8 cellular contexts compared by ENCODE assay signal in the genomic region with DNA sequence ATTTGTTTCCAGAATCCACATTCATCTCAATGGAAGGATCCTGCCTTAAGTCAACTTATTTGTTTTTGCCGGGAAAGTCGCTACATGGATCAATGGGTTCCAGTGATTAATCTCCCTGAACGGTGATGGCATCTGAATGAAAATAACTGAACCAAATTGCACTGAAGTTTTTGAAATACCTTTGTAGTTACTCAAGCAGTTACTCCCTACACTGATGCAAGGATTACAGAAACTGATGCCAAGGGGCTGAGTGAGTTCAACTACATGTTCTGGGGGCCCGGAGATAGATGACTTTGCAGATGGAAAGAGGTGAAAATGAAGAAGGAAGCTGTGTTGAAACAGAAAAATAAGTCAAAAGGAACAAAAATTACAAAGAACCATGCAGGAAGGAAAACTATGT. TPM values are rescaled to one million over a fixed set of nuclear protein-coding genes. Genes with fewer than 3 reads are reported as not detected.
DNase-seq lines count a peak whose midpoint lies in the region; ATAC-seq and TF ChIP-seq lines count a peak whose summit lies in the region.
"Had no signal": no experiment of that assay in that cellular context is flagged by ENCODE, and none has a peak within 500 bp of the region (broad histone marks: within the 10 kb centered on the region; RNA-seq: fewer than 3 reads in every experiment).

No MANE protein-coding gene starts in this region.

- no peak for TF ChIP-seq CTCF in OCI-LY1 (IDR thresholded peaks at IDR 0.05; ENCODE audit: low read length)
- no peak for TF ChIP-seq CTCF in gastrocnemius medialis (IDR thresholded peaks at IDR 0.05 in 4 of 5, conservative IDR thresholded peaks at IDR 0.05 in 1 of 5)

- H4K20me1 ChIP-seq in GM23248 (ENCODE audit: insufficient read depth) (no peaks in the 10 kb centered on the region), OCI-LY1 (ENCODE audit: insufficient read depth, low read length) (no peaks in the 10 kb centered on the region)

- peak overlapping the region; percentile 97 for H3K27ac ChIP-seq in GM23248
- H3K27ac ChIP-seq in OCI-LY1 (ENCODE audit: low read depth, low read length, poor library complexity, severe bottlenecking), result peak overlapping the region; percentile 82
- peak overlapping the region; percentile 97 to 99 (median 98) for H3K27ac ChIP-seq in gastrocnemius medialis

- H3K4me3 ChIP-seq in GM23248 (peak overlapping the region; percentile 96), OCI-LY1 (ENCODE audit: low read depth, low read length, poor library complexity, severe bottlenecking) (peak overlapping the region; percentile 91), gastrocnemius medialis (peak overlapping the region in 3 of 4 donors; percentile 50 to 88 (median 75))

- TF ChIP-seq POLR2A in gastrocnemius medialis (IDR thresholded peaks at IDR 0.05), result no peak

- peak overlapping the region; percentile 96 for H3K9ac ChIP-seq in GM23248
- H3K9ac ChIP-seq in OCI-LY1 (ENCODE audit: low read length), result peak overlapping the region; percentile 97; the same call in 1 of the 2 replicates

- H3K4me2 ChIP-seq in GM23248 (ENCODE audit: unreplicated experiment), result peak overlapping the region; percentile 96
- H3K4me2 ChIP-seq in OCI-LY1 (ENCODE audit: low read length), result peak overlapping the region; percentile 86

- peak; percentile 84 for DNase-seq in GM23248
- DNase-seq in dermis blood vessel endothelial cell, result peak; percentile 37
- DNase-seq in gastrocnemius medialis, result no peak
- DNase-seq in sciatic nerve (ENCODE audit: low spot score), result no peak
- no peak for DNase-seq in DMS153 treated with DMSO at 0.1 percent for 48 hours (lab: John Stamatoyannopoulos, UW; ENCODE audit: unreplicated experiment)
- DNase-seq: activated CD4-positive, alpha-beta T cell treated with anti-CD3 and anti-CD28 coated beads for 48 hours had no signal

- WGBS in GM23248 (ENCODE audit: low coverage in 1 of 2, low lambda C conversion rate in 2 of 2, missing lambda C conversion rate in 2 of 2), 2 experiments, result 14 to 20% methylated on average over 4 of the region's 4 CpGs

- peaks cover 38% of the 10 kb centered on the region for H3K4me1 ChIP-seq in GM23248 (ENCODE audit: insufficient read depth)
- peaks cover 55% of the 10 kb centered on the region for H3K4me1 ChIP-seq in OCI-LY1 (ENCODE audit: insufficient read depth, low read length, severe bottlenecking)
- peaks cover 25 to 27% of the 10 kb centered on the region in 2 donors for H3K4me1 ChIP-seq in gastrocnemius medialis

- no peaks in the 10 kb centered on the region for H3K9me3 ChIP-seq in GM23248 (ENCODE audit: low read depth)
- no peaks in the 10 kb centered on the region for H3K9me3 ChIP-seq in OCI-LY1 (ENCODE audit: low read length)
- H3K9me3 ChIP-seq in gastrocnemius medialis, result no peaks in the 10 kb centered on the region

- H3K36me3 ChIP-seq in GM23248 (ENCODE audit: low read depth) (peaks cover 26% of the 10 kb centered on the region), OCI-LY1 (ENCODE audit: insufficient read depth, low read length) (peaks cover 56% of the 10 kb centered on the region), gastrocnemius medialis (peaks cover 6 to 23% of the 10 kb centered on the region in 2 donors)

- peaks cover 33% of the 10 kb centered on the region for H3K79me2 ChIP-seq in GM23248 (ENCODE audit: insufficient read depth)
- H3K79me2 ChIP-seq in OCI-LY1 (ENCODE audit: insufficient read depth, low read length), result peaks cover 23% of the 10 kb centered on the region

- ATAC-seq in gastrocnemius medialis (no peak), sciatic nerve (no peak), GM18520 (IDR thresholded peaks at IDR 0.05; ENCODE audit: unreplicated experiment) (no peak)

- H2AFZ ChIP-seq in GM23248 (no peak overlapping the region), OCI-LY1 (ENCODE audit: low read length) (no peak overlapping the region)

- H3K27me3 ChIP-seq in GM23248 (replicated peaks; ENCODE audit: insufficient read depth), result no peaks in the 10 kb centered on the region
- no peaks in the 10 kb centered on the region for H3K27me3 ChIP-seq in OCI-LY1 (ENCODE audit: insufficient read depth, low read length)
- H3K27me3 ChIP-seq in gastrocnemius medialis, result no peaks in the 10 kb centered on the region

- H3K9me2 ChIP-seq in GM23248 (ENCODE audit: insufficient read depth) (no peaks in the 10 kb centered on the region), OCI-LY1 (ENCODE audit: low read depth, low read length) (no peaks in the 10 kb centered on the region)

- H3F3A ChIP-seq in GM23248 (ENCODE audit: insufficient read depth) (peaks cover 72% of the 10 kb centered on the region), OCI-LY1 (ENCODE audit: insufficient read depth, low read length) (peaks cover 26% of the 10 kb centered on the region)

- intact Hi-C loops in gastrocnemius medialis (cut with DNase I; ENCODE audit: low total_unique reads) (loop anchor here (2.0 to 10.0 kb wide), 3 partner anchors 71 to 373 kb away; partner anchors contain the start of gene GNG12), sciatic nerve (cut with DNase I) (loop anchor here (10.0 kb wide), 1 partner anchor 67 kb away; no protein-coding TSS in a partner anchor)

- in situ Hi-C loops in GM23248 (cut with MboI) (loop anchor here (10.0 kb wide), 2 partner anchors 67 to 123 kb away; no protein-coding TSS in a partner anchor), gastrocnemius medialis (cut with MboI; ENCODE audit: low sequenced_read_pairs in 4 of 4) (loop anchor here (5.0 to 25.0 kb wide), 3 partner anchors 123 to 125 kb away; no protein-coding TSS in a partner anchor)

RNA-seq across cellular contexts. Expression of gene GADD45A, which starts 2.6 kb away (rescaled TPM):
- total RNA-seq in GM23248 (2014; rRNA removed; shearing (Covaris generic)), result 59.4 and 72.8 TPM in 2 replicates
- 111 and 115 TPM in 2 replicates for polyA plus RNA-seq in GM23248 (2016; fragmentation: Nextera tagmentation; extraction: Ambion mirVana)
- total RNA-seq in dermis blood vessel endothelial cell (27.2 and 34.9 TPM in 2 replicates), gastrocnemius medialis (100 to 1,000 TPM in 3 of 4 donors, 10 to 100 TPM in 1; 80.4 to 188 (median 142) TPM), sciatic nerve (34.6 TPM)

Comparison
In these comparisons a context has a peak if more than half of its experiments do, and no peak if none do; other contexts are left out.
1. DNase-seq: peak in GM23248 (single experiment) and dermis blood vessel endothelial cell (single experiment); none in gastrocnemius medialis (0 of 2), sciatic nerve (single experiment) and DMS153 treated with DMSO at 0.1 percent for 48 hours (single experiment).
2. Peak in every context shown above with its lines, with median percentiles within 50 percentile points of each other: H3K27ac ChIP-seq and H3K4me3 ChIP-seq.